Comparison of ENCODE assay signal across 1 cellular context in the genomic region with DNA sequence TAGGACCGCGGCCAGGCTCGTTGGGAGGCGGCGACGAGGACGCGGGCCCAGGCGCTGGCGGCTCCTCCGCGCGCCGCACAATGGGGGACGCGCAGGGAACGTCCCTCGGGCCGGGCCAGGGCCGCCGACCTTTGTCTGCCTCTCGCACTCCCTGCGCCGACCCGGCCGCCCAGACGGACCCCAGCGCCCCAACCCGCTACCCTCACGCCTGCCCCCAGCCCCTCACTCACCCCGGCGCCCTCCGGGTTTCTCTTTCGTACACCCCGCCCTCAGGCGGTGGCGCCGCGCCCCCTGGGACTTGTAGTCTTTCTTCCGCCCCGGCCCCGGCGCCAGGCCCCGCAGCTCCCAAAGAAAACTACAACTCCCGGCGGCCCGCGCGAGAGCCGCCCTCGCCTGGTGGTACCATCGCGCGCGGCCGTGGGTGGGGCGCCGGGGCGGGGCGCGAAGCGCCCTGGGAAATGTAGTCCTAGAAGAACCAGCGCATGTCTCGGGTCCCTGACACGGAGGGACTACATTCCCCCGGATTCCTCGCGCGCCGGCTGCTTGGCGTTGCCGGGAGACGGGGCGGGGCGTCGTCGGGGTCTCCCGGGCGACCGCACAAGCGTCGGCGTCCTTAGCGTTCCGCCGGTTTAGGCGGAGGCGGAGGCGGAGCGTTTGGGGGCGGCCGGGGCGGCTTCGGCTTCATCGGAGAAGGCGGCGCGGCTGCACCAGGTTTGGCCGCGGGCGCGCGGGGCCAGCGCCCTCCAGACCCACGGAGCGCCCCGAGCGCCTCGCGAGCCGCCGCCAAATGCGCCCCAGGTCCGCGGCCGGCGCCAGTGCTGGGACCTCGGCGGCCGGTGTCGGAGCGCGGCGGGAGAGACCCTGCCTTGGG.
A peak's percentile ranks its signal among the peaks of the same experiment; 100 is the strongest.
TF ChIP-seq lines count a peak whose summit lies in the region.

A gene (minus strand): TSS at position 260 of the 871 bp plus-strand sequence. CDS start 24,546 bp downstream, outside the sequence.

TF ChIP-seq in K562, 482 proteins besides CTCF, POLR2A, EP300 and RAD21 (continued from another document and continues in another):
- TF ChIP-seq, protein P1, sequence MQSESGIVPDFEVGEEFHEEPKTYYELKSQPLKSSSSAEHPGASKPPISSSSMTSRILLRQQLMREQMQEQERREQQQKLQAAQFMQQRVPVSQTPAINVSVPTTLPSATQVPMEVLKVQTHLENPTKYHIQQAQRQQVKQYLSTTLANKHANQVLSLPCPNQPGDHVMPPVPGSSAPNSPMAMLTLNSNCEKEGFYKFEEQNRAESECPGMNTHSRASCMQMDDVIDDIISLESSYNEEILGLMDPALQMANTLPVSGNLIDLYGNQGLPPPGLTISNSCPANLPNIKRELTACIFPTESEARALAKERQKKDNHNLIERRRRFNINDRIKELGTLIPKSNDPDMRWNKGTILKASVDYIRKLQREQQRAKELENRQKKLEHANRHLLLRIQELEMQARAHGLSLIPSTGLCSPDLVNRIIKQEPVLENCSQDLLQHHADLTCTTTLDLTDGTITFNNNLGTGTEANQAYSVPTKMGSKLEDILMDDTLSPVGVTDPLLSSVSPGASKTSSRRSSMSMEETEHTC (IDR thresholded peaks at IDR 0.05) = no peak
- TF ChIP-seq, protein P2, sequence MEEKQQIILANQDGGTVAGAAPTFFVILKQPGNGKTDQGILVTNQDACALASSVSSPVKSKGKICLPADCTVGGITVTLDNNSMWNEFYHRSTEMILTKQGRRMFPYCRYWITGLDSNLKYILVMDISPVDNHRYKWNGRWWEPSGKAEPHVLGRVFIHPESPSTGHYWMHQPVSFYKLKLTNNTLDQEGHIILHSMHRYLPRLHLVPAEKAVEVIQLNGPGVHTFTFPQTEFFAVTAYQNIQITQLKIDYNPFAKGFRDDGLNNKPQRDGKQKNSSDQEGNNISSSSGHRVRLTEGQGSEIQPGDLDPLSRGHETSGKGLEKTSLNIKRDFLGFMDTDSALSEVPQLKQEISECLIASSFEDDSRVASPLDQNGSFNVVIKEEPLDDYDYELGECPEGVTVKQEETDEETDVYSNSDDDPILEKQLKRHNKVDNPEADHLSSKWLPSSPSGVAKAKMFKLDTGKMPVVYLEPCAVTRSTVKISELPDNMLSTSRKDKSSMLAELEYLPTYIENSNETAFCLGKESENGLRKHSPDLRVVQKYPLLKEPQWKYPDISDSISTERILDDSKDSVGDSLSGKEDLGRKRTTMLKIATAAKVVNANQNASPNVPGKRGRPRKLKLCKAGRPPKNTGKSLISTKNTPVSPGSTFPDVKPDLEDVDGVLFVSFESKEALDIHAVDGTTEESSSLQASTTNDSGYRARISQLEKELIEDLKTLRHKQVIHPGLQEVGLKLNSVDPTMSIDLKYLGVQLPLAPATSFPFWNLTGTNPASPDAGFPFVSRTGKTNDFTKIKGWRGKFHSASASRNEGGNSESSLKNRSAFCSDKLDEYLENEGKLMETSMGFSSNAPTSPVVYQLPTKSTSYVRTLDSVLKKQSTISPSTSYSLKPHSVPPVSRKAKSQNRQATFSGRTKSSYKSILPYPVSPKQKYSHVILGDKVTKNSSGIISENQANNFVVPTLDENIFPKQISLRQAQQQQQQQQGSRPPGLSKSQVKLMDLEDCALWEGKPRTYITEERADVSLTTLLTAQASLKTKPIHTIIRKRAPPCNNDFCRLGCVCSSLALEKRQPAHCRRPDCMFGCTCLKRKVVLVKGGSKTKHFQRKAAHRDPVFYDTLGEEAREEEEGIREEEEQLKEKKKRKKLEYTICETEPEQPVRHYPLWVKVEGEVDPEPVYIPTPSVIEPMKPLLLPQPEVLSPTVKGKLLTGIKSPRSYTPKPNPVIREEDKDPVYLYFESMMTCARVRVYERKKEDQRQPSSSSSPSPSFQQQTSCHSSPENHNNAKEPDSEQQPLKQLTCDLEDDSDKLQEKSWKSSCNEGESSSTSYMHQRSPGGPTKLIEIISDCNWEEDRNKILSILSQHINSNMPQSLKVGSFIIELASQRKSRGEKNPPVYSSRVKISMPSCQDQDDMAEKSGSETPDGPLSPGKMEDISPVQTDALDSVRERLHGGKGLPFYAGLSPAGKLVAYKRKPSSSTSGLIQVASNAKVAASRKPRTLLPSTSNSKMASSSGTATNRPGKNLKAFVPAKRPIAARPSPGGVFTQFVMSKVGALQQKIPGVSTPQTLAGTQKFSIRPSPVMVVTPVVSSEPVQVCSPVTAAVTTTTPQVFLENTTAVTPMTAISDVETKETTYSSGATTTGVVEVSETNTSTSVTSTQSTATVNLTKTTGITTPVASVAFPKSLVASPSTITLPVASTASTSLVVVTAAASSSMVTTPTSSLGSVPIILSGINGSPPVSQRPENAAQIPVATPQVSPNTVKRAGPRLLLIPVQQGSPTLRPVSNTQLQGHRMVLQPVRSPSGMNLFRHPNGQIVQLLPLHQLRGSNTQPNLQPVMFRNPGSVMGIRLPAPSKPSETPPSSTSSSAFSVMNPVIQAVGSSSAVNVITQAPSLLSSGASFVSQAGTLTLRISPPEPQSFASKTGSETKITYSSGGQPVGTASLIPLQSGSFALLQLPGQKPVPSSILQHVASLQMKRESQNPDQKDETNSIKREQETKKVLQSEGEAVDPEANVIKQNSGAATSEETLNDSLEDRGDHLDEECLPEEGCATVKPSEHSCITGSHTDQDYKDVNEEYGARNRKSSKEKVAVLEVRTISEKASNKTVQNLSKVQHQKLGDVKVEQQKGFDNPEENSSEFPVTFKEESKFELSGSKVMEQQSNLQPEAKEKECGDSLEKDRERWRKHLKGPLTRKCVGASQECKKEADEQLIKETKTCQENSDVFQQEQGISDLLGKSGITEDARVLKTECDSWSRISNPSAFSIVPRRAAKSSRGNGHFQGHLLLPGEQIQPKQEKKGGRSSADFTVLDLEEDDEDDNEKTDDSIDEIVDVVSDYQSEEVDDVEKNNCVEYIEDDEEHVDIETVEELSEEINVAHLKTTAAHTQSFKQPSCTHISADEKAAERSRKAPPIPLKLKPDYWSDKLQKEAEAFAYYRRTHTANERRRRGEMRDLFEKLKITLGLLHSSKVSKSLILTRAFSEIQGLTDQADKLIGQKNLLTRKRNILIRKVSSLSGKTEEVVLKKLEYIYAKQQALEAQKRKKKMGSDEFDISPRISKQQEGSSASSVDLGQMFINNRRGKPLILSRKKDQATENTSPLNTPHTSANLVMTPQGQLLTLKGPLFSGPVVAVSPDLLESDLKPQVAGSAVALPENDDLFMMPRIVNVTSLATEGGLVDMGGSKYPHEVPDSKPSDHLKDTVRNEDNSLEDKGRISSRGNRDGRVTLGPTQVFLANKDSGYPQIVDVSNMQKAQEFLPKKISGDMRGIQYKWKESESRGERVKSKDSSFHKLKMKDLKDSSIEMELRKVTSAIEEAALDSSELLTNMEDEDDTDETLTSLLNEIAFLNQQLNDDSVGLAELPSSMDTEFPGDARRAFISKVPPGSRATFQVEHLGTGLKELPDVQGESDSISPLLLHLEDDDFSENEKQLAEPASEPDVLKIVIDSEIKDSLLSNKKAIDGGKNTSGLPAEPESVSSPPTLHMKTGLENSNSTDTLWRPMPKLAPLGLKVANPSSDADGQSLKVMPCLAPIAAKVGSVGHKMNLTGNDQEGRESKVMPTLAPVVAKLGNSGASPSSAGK (IDR thresholded peaks at IDR 0.05) = no peak
- TF ChIP-seq DDX20 (tag; IDR thresholded peaks at IDR 0.05; ENCODE audit: low read depth) (no peak), TAL1 (IDR thresholded peaks at IDR 0.05) (no peak), RUNX1 (IDR thresholded peaks at IDR 0.05; ENCODE audit: low read depth) (no peak), TEAD2 (tag; IDR thresholded peaks at IDR 0.05) (no peak), CBFA2T2 (conservative IDR thresholded peaks at IDR 0.05) (no peak), HLTF (IDR thresholded peaks at IDR 0.05) (no peak), RBM25 (IDR thresholded peaks at IDR 0.05; ENCODE audit: low read depth, low read length, severe bottlenecking) (peak; percentile 53), GABPB2 (CRISPR knock-in tag; conservative IDR thresholded peaks at IDR 0.05) (no peak), TCF7 (IDR thresholded peaks at IDR 0.05; ENCODE audit: borderline replicate concordance) (no peak), ZBTB1 (CRISPR knock-in tag; IDR thresholded peaks at IDR 0.05; ENCODE audit: borderline replicate concordance, low read depth) (no peak), MCM2 (IDR thresholded peaks at IDR 0.05; ENCODE audit: low read depth) (no peak), SOX6 (IDR thresholded peaks at IDR 0.05) (peak; percentile 34; the same call in 1 of the 2 replicates), GTF2A2 (tag; IDR thresholded peaks at IDR 0.05) (no peak), ZSCAN29 (IDR thresholded peaks at IDR 0.05) (no peak; the same call in 1 of the 2 replicates), ZC3H8 (IDR thresholded peaks at IDR 0.05) (no peak), ZNF79 (CRISPR knock-in tag; IDR thresholded peaks at IDR 0.05; ENCODE audit: low read depth) (0 out of 2 replicates have a peak, but pooled peaks have one; percentile 19), MECOM (CRISPR knock-in tag; IDR thresholded peaks at IDR 0.05) (no peak), ZNF764 (CRISPR knock-in tag; IDR thresholded peaks at IDR 0.05; ENCODE audit: low read depth) (no peak), HMG20A (CRISPR knock-in tag; conservative IDR thresholded peaks at IDR 0.05) (no peak), OTX1 (CRISPR knock-in tag; IDR thresholded peaks at IDR 0.05) (peak; percentile 45; the same call in 1 of the 2 replicates), TRIM28 (IDR thresholded peaks at IDR 0.05) (no peak), ESRRA (IDR thresholded peaks at IDR 0.05; ENCODE audit: borderline replicate concordance, low read depth) (0 out of 2 replicates have a peak, but pooled peaks have one; percentile 64)
- TF ChIP-seq, protein P3, sequence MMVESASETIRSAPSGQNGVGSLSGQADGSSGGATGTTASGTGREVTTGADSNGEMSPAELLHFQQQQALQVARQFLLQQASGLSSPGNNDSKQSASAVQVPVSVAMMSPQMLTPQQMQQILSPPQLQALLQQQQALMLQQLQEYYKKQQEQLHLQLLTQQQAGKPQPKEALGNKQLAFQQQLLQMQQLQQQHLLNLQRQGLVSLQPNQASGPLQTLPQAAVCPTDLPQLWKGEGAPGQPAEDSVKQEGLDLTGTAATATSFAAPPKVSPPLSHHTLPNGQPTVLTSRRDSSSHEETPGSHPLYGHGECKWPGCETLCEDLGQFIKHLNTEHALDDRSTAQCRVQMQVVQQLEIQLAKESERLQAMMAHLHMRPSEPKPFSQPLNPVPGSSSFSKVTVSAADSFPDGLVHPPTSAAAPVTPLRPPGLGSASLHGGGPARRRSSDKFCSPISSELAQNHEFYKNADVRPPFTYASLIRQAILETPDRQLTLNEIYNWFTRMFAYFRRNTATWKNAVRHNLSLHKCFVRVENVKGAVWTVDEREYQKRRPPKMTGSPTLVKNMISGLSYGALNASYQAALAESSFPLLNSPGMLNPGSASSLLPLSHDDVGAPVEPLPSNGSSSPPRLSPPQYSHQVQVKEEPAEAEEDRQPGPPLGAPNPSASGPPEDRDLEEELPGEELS (CRISPR knock-in tag; IDR thresholded peaks at IDR 0.05; ENCODE audit: borderline replicate concordance) = no peak
- TF ChIP-seq, protein P4, sequence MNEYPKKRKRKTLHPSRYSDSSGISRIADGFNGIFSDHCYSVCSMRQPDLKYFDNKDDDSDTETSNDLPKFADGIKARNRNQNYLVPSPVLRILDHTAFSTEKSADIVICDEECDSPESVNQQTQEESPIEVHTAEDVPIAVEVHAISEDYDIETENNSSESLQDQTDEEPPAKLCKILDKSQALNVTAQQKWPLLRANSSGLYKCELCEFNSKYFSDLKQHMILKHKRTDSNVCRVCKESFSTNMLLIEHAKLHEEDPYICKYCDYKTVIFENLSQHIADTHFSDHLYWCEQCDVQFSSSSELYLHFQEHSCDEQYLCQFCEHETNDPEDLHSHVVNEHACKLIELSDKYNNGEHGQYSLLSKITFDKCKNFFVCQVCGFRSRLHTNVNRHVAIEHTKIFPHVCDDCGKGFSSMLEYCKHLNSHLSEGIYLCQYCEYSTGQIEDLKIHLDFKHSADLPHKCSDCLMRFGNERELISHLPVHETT (CRISPR knock-in tag; conservative IDR thresholded peaks at IDR 0.05 in 1 of 2, IDR thresholded peaks at IDR 0.05 in 1 of 2) = peak in 1 of 2 experiments; percentile 98; a peak in 2 of 4 replicates
- TF ChIP-seq, protein P5, sequence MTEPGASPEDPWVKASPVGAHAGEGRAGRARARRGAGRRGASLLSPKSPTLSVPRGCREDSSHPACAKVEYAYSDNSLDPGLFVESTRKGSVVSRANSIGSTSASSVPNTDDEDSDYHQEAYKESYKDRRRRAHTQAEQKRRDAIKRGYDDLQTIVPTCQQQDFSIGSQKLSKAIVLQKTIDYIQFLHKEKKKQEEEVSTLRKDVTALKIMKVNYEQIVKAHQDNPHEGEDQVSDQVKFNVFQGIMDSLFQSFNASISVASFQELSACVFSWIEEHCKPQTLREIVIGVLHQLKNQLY (CRISPR knock-in tag; conservative IDR thresholded peaks at IDR 0.05) = no peak
- TF ChIP-seq, protein P6, sequence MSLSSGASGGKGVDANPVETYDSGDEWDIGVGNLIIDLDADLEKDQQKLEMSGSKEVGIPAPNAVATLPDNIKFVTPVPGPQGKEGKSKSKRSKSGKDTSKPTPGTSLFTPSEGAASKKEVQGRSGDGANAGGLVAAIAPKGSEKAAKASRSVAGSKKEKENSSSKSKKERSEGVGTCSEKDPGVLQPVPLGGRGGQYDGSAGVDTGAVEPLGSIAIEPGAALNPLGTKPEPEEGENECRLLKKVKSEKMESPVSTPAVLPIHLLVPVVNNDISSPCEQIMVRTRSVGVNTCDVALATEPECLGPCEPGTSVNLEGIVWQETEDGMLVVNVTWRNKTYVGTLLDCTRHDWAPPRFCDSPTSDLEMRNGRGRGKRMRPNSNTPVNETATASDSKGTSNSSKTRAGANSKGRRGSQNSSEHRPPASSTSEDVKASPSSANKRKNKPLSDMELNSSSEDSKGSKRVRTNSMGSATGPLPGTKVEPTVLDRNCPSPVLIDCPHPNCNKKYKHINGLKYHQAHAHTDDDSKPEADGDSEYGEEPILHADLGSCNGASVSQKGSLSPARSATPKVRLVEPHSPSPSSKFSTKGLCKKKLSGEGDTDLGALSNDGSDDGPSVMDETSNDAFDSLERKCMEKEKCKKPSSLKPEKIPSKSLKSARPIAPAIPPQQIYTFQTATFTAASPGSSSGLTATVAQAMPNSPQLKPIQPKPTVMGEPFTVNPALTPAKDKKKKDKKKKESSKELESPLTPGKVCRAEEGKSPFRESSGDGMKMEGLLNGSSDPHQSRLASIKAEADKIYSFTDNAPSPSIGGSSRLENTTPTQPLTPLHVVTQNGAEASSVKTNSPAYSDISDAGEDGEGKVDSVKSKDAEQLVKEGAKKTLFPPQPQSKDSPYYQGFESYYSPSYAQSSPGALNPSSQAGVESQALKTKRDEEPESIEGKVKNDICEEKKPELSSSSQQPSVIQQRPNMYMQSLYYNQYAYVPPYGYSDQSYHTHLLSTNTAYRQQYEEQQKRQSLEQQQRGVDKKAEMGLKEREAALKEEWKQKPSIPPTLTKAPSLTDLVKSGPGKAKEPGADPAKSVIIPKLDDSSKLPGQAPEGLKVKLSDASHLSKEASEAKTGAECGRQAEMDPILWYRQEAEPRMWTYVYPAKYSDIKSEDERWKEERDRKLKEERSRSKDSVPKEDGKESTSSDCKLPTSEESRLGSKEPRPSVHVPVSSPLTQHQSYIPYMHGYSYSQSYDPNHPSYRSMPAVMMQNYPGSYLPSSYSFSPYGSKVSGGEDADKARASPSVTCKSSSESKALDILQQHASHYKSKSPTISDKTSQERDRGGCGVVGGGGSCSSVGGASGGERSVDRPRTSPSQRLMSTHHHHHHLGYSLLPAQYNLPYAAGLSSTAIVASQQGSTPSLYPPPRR (CRISPR knock-in tag; IDR thresholded peaks at IDR 0.05; ENCODE audit: borderline replicate concordance) = no peak
